Comparison of ENCODE assay signal across 1 cellular context in the genomic region with DNA sequence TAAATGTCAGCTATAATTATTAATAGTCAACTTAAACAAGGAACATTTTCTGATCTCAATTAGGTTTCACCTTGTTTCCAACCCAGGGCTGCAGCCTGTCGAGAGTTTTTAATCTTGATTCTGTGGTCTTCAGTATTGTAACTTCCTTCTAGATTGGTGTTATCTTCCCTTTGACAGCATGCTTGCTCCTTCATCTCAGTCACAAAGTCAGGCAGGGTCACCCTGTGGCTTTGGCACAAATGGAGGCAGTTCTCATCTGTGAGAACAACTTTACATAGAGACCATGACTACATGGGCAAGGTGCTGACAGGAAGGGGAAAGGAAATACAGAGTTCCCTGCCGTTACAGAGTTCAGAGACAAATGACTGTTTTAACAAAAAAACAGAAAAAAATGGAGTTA.
TF ChIP-seq lines count a peak whose summit lies in the region.

No MANE protein-coding gene starts in this region.

TF ChIP-seq in K562, 482 proteins besides CTCF, POLR2A, EP300 and RAD21 (continued from another document and continues in another):
- TF ChIP-seq, protein P1, sequence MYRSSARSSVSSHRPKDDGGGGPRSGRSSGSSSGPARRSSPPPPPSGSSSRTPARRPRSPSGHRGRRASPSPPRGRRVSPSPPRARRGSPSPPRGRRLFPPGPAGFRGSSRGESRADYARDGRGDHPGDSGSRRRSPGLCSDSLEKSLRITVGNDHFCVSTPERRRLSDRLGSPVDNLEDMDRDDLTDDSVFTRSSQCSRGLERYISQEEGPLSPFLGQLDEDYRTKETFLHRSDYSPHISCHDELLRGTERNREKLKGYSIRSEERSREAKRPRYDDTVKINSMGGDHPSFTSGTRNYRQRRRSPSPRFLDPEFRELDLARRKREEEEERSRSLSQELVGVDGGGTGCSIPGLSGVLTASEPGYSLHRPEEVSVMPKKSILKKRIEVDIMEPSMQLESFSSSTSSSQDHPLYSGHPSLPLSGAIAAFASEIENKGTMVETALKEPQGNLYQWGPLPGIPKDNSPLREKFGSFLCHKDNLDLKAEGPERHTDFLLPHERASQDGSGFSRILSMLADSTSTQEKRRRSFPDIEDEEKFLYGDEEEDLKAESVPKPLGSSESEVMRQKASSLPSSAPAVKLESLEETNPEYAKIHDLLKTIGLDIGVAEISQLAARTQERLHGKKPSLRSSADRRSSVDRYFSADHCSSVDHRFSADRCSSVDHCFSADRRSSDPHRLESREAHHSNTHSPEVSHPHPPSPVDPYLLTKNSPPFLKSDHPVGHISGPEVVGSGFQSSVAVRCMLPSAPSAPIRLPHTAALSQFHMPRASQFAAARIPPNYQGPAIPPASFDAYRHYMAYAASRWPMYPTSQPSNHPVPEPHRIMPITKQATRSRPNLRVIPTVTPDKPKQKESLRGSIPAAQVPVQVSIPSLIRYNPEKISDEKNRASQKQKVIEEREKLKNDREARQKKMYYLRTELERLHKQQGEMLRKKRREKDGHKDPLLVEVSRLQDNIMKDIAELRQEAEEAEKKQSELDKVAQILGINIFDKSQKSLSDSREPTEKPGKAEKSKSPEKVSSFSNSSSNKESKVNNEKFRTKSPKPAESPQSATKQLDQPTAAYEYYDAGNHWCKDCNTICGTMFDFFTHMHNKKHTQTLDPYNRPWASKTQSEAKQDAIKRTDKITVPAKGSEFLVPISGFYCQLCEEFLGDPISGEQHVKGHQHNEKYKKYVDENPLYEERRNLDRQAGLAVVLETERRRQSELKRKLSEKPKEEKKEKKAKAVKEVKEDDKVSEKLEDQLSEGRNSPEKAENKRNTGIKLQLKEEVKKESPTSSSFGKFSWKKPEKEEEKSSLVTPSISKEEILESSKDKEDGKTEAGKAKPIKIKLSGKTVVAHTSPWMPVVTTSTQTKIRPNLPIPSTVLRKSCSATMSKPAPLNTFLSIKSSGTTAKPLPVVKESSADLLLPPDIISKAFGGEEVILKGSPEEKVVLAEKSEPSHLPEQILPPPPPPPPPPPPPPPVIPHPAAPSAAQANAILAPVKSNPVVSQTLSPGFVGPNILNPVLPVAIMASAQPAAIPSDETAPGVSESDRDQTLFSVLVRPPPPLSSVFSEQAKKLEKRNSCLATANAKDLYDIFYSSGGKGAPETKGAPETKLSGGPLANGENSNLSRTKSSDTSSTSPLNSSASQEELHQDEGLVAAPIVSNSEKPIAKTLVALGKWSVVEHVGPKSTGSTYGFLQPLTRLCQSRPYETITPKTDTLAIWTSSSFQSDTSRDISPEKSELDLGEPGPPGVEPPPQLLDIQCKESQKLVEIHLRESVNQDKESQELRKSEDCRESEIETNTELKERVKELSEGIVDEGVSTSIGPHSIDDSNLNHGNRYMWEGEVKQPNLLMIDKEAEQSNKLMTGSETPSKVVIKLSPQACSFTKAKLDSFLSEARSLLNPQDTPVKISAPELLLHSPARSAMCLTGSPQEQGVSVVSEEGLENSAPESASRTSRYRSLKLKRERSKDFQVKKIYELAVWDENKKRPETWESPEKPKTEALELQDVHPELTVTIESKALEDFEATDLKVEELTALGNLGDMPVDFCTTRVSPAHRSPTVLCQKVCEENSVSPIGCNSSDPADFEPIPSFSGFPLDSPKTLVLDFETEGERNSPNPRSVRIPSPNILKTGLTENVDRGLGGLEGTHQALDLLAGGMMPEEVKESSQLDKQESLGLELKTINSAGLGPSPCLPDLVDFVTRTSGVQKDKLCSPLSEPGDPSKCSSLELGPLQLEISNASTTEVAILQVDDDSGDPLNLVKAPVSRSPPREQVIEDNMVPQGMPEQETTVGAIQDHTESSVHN (IDR thresholded peaks at IDR 0.05; ENCODE audit: borderline replicate concordance in 1 of 2, low read depth in 1 of 2) = no peak
- TF ChIP-seq MEF2D (tag; conservative IDR thresholded peaks at IDR 0.05; ENCODE audit: low read depth) (no peak), PYGO2 (tag; IDR thresholded peaks at IDR 0.05) (no peak), HOXB6 (CRISPR knock-in tag; IDR thresholded peaks at IDR 0.05; ENCODE audit: borderline replicate concordance) (no peak), CBX3 (IDR thresholded peaks at IDR 0.05; ENCODE audit: borderline replicate concordance in 1 of 2, low read length in 2 of 2) (0 out of 3 replicates have a peak, but pooled peaks of 1 of the 2 experiments have one; percentile 47), TAF7 (tag; IDR thresholded peaks at IDR 0.05) (no peak), SPI1 (IDR thresholded peaks at IDR 0.05; ENCODE audit: borderline replicate concordance, low read depth, low read length) (no peak), RCOR1 (IDR thresholded peaks at IDR 0.05; ENCODE audit: borderline replicate concordance in 1 of 2, low read depth in 2 of 2, low read length in 2 of 2) (peak; percentile 12 to 88; a peak in 3 of 4 replicates), PCBP1 (IDR thresholded peaks at IDR 0.05; ENCODE audit: low read depth, low read length, poor library complexity, severe bottlenecking) (no peak), CHD2 (IDR thresholded peaks at IDR 0.05; ENCODE audit: low read depth, low read length) (no peak), KAT7 (CRISPR knock-in tag; IDR thresholded peaks at IDR 0.05; ENCODE audit: borderline replicate concordance) (no peak), HCFC1 (IDR thresholded peaks at IDR 0.05; ENCODE audit: low read depth, low read length) (no peak), ZNF507 (tag; conservative IDR thresholded peaks at IDR 0.05) (no peak), CAMTA2 (CRISPR knock-in tag; conservative IDR thresholded peaks at IDR 0.05) (no peak), FOSL1 (tag; conservative IDR thresholded peaks at IDR 0.05) (peak; percentile 65), ZNF165 (CRISPR knock-in tag; IDR thresholded peaks at IDR 0.05; ENCODE audit: borderline replicate concordance) (no peak), PTBP1 (IDR thresholded peaks at IDR 0.05; ENCODE audit: low read depth, low read length) (no peak), HDAC6 (IDR thresholded peaks at IDR 0.05; ENCODE audit: low read depth, low read length) (no peak), SMARCE1 (IDR thresholded peaks at IDR 0.05) (peak; percentile 84; the same call in 1 of the 2 replicates), SMARCB1 (IDR thresholded peaks at IDR 0.05; ENCODE audit: insufficient read length, low read depth) (no peak), ETV1 (tag; conservative IDR thresholded peaks at IDR 0.05; ENCODE audit: low read depth) (no peak), CHD1 (IDR thresholded peaks at IDR 0.05; ENCODE audit: low read length) (no peak), JUNB (CRISPR knock-in tag; conservative IDR thresholded peaks at IDR 0.05) (no peak), RB1 (IDR thresholded peaks at IDR 0.05; ENCODE audit: low read depth) (no peak), PHF8 (IDR thresholded peaks at IDR 0.05; ENCODE audit: borderline replicate concordance, low read length) (no peak), ARID2 (IDR thresholded peaks at IDR 0.05) (no peak), SMARCA4 (IDR thresholded peaks at IDR 0.05) (peak; percentile 82), GATA2 (CRISPR knock-in tag; IDR thresholded peaks at IDR 0.05) (peak; percentile 82), RBM25 (IDR thresholded peaks at IDR 0.05; ENCODE audit: low read depth, low read length, severe bottlenecking) (no peak), MEIS2 (IDR thresholded peaks at IDR 0.05; ENCODE audit: partially characterized antibody) (peak; percentile 88), BRCA1 (IDR thresholded peaks at IDR 0.05) (no peak), BRCA1 (CRISPR knock-in tag; IDR thresholded peaks at IDR 0.05) (no peak), MED1 (CRISPR knock-in tag; IDR thresholded peaks at IDR 0.05; ENCODE audit: borderline replicate concordance) (no peak)
- TF ChIP-seq, protein P2, sequence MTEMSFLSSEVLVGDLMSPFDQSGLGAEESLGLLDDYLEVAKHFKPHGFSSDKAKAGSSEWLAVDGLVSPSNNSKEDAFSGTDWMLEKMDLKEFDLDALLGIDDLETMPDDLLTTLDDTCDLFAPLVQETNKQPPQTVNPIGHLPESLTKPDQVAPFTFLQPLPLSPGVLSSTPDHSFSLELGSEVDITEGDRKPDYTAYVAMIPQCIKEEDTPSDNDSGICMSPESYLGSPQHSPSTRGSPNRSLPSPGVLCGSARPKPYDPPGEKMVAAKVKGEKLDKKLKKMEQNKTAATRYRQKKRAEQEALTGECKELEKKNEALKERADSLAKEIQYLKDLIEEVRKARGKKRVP (CRISPR knock-in tag; IDR thresholded peaks at IDR 0.05) = no peak
- TF ChIP-seq, protein P3, sequence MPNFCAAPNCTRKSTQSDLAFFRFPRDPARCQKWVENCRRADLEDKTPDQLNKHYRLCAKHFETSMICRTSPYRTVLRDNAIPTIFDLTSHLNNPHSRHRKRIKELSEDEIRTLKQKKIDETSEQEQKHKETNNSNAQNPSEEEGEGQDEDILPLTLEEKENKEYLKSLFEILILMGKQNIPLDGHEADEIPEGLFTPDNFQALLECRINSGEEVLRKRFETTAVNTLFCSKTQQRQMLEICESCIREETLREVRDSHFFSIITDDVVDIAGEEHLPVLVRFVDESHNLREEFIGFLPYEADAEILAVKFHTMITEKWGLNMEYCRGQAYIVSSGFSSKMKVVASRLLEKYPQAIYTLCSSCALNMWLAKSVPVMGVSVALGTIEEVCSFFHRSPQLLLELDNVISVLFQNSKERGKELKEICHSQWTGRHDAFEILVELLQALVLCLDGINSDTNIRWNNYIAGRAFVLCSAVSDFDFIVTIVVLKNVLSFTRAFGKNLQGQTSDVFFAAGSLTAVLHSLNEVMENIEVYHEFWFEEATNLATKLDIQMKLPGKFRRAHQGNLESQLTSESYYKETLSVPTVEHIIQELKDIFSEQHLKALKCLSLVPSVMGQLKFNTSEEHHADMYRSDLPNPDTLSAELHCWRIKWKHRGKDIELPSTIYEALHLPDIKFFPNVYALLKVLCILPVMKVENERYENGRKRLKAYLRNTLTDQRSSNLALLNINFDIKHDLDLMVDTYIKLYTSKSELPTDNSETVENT (CRISPR knock-in tag; IDR thresholded peaks at IDR 0.05) = no peak
- TF ChIP-seq, protein P4, sequence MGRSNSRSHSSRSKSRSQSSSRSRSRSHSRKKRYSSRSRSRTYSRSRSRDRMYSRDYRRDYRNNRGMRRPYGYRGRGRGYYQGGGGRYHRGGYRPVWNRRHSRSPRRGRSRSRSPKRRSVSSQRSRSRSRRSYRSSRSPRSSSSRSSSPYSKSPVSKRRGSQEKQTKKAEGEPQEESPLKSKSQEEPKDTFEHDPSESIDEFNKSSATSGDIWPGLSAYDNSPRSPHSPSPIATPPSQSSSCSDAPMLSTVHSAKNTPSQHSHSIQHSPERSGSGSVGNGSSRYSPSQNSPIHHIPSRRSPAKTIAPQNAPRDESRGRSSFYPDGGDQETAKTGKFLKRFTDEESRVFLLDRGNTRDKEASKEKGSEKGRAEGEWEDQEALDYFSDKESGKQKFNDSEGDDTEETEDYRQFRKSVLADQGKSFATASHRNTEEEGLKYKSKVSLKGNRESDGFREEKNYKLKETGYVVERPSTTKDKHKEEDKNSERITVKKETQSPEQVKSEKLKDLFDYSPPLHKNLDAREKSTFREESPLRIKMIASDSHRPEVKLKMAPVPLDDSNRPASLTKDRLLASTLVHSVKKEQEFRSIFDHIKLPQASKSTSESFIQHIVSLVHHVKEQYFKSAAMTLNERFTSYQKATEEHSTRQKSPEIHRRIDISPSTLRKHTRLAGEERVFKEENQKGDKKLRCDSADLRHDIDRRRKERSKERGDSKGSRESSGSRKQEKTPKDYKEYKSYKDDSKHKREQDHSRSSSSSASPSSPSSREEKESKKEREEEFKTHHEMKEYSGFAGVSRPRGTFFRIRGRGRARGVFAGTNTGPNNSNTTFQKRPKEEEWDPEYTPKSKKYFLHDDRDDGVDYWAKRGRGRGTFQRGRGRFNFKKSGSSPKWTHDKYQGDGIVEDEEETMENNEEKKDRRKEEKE (IDR thresholded peaks at IDR 0.05; ENCODE audit: borderline replicate concordance in 1 of 2, control insufficient read depth in 1 of 2, low read depth in 2 of 2, low read length in 1 of 2) = no peak
- TF ChIP-seq, protein P5, sequence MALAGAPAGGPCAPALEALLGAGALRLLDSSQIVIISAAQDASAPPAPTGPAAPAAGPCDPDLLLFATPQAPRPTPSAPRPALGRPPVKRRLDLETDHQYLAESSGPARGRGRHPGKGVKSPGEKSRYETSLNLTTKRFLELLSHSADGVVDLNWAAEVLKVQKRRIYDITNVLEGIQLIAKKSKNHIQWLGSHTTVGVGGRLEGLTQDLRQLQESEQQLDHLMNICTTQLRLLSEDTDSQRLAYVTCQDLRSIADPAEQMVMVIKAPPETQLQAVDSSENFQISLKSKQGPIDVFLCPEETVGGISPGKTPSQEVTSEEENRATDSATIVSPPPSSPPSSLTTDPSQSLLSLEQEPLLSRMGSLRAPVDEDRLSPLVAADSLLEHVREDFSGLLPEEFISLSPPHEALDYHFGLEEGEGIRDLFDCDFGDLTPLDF (CRISPR knock-in tag; IDR thresholded peaks at IDR 0.05) = no peak
- TF ChIP-seq, protein P6, sequence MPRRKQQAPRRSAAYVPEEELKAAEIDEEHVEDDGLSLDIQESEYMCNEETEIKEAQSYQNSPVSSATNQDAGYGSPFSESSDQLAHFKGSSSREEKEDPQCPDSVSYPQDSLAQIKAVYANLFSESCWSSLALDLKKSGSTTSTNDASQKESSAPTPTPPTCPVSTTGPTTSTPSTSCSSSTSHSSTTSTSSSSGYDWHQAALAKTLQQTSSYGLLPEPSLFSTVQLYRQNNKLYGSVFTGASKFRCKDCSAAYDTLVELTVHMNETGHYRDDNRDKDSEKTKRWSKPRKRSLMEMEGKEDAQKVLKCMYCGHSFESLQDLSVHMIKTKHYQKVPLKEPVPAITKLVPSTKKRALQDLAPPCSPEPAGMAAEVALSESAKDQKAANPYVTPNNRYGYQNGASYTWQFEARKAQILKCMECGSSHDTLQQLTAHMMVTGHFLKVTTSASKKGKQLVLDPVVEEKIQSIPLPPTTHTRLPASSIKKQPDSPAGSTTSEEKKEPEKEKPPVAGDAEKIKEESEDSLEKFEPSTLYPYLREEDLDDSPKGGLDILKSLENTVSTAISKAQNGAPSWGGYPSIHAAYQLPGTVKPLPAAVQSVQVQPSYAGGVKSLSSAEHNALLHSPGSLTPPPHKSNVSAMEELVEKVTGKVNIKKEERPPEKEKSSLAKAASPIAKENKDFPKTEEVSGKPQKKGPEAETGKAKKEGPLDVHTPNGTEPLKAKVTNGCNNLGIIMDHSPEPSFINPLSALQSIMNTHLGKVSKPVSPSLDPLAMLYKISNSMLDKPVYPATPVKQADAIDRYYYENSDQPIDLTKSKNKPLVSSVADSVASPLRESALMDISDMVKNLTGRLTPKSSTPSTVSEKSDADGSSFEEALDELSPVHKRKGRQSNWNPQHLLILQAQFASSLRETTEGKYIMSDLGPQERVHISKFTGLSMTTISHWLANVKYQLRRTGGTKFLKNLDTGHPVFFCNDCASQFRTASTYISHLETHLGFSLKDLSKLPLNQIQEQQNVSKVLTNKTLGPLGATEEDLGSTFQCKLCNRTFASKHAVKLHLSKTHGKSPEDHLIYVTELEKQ (CRISPR knock-in tag; IDR thresholded peaks at IDR 0.05) = no peak
